8 cellular contexts compared by ENCODE assay signal in genomic region chr3:188796122-188796631, GRCh38.
A peak's percentile ranks its signal among the peaks of the same experiment; 100 is the strongest.
DNase-seq lines count a peak whose midpoint lies in the region; ATAC-seq and TF ChIP-seq lines count a peak whose summit lies in the region.

No MANE protein-coding gene starts in this region.

- peaks cover 6% of the 10 kb centered on the region for H3K4me1 ChIP-seq in mammary epithelial cell (ENCODE audit: insufficient read depth, low read length)
- peaks cover 0 to 3% of the 10 kb centered on the region in 2 donors for H3K4me1 ChIP-seq in uterus

- no TSS peak for BruUV-seq in mammary epithelial cell (replicated peaks; lab: Mats Ljungman, UMichigan)
- BruUV-seq in MCF 10A (replicated peaks; lab: Mats Ljungman, UMichigan): no TSS peak

- TF ChIP-seq POLR2A in uterus (IDR thresholded peaks at IDR 0.05): no peak

- H3K27me3 Mint-ChIP-seq in MCF 10A (ENCODE audit: insufficient read depth, unreplicated experiment): no peaks in the 10 kb centered on the region
- peaks cover 5% of the 10 kb centered on the region for H3K27me3 Mint-ChIP-seq in activated T-helper 1 cell treated with anti-CD3 and anti-CD28 coated beads, Interleukin-12 subunit alpha, Interleukin-12 subunit beta, Interleukin-2, Interleukin-4 antibody, amounts not matched to agents 30 ng/mL and 10 ng/mL and 1 ng/mL, durations not matched to agents 14 hours and 24 hours and 36 hours (ENCODE audit: insufficient read depth)

- H3K27ac ChIP-seq in mammary epithelial cell (ENCODE audit: insufficient read depth, low read depth, low read length): no peak overlapping the region
- H3K27ac ChIP-seq in uterus: peak overlapping the region; percentile 2 to 33

- H3K79me2 ChIP-seq in mammary epithelial cell (ENCODE audit: insufficient read depth, low read length): no peaks in the 10 kb centered on the region

- intact Hi-C loops in mammary epithelial cell (cut with micrococcal nuclease) (no loop called here), MCF 10A (cut with micrococcal nuclease) (no loop called here), uterus (cut with DNase I; ENCODE audit: low total_unique reads) (no loop called here)
- intact Hi-C loops in activated T-helper 1 cell treated with anti-CD3 and anti-CD28 coated beads, Interleukin-12 subunit alpha, Interleukin-12 subunit beta, Interleukin-2, Interleukin-4 antibody, amounts not matched to agents 30 ng/mL and 10 ng/mL and 1 ng/mL, durations not matched to agents 14 hours and 24 hours and 36 hours (cut with micrococcal nuclease): no loop called here

- no peaks in the 10 kb centered on the region for H3K4me1 Mint-ChIP-seq in MCF 10A (ENCODE audit: insufficient read depth, unreplicated experiment)
- H3K4me1 Mint-ChIP-seq in activated T-helper 1 cell treated with anti-CD3 and anti-CD28 coated beads, Interleukin-12 subunit alpha, Interleukin-12 subunit beta, Interleukin-2, Interleukin-4 antibody, amounts not matched to agents 30 ng/mL and 10 ng/mL and 1 ng/mL, durations not matched to agents 14 hours and 24 hours and 36 hours (ENCODE audit: low read depth): peaks cover 16% of the 10 kb centered on the region

- H3K4me3 Mint-ChIP-seq in MCF 10A (ENCODE audit: unreplicated experiment): no peak overlapping the region
- H3K4me3 Mint-ChIP-seq in activated T-helper 1 cell treated with anti-CD3 and anti-CD28 coated beads, Interleukin-12 subunit alpha, Interleukin-12 subunit beta, Interleukin-2, Interleukin-4 antibody, amounts not matched to agents 30 ng/mL and 10 ng/mL and 1 ng/mL, durations not matched to agents 14 hours and 24 hours and 36 hours: no peak overlapping the region

- H3K9ac ChIP-seq in mammary epithelial cell (ENCODE audit: insufficient read depth, low read length): no peak overlapping the region

- in situ Hi-C loops in mammary epithelial cell (cut with MboI; ENCODE audit: low sequenced_read_pairs in 2 of 2): no loop called here

- H3K4me3 ChIP-seq in mammary epithelial cell (replicated peaks in 1 of 3; ENCODE audit: insufficient read depth in 1 of 3, low read depth in 2 of 3, low read length in 3 of 3) (no peak overlapping the region), uterus (no peak overlapping the region)

- H3K36me3 Mint-ChIP-seq in MCF 10A (ENCODE audit: insufficient read depth, unreplicated experiment): peaks cover 14% of the 10 kb centered on the region
- peaks cover 7% of the 10 kb centered on the region for H3K36me3 Mint-ChIP-seq in activated T-helper 1 cell treated with anti-CD3 and anti-CD28 coated beads, Interleukin-12 subunit alpha, Interleukin-12 subunit beta, Interleukin-2, Interleukin-4 antibody, amounts not matched to agents 30 ng/mL and 10 ng/mL and 1 ng/mL, durations not matched to agents 14 hours and 24 hours and 36 hours (ENCODE audit: low read depth)

- no peaks in the 10 kb centered on the region for H3K9me3 ChIP-seq in mammary epithelial cell (replicated peaks; ENCODE audit: insufficient read depth, low read length)
- H3K9me3 ChIP-seq in uterus: no peaks in the 10 kb centered on the region

- no peak overlapping the region for H3K27ac Mint-ChIP-seq in MCF 10A (ENCODE audit: low read depth, unreplicated experiment)
- no peak overlapping the region for H3K27ac Mint-ChIP-seq in activated T-helper 1 cell treated with anti-CD3 and anti-CD28 coated beads, Interleukin-12 subunit alpha, Interleukin-12 subunit beta, Interleukin-2, Interleukin-4 antibody, amounts not matched to agents 30 ng/mL and 10 ng/mL and 1 ng/mL, durations not matched to agents 14 hours and 24 hours and 36 hours

- H3K36me3 ChIP-seq in mammary epithelial cell (ENCODE audit: insufficient read depth, low read length) (no peaks in the 10 kb centered on the region), uterus (no peaks in the 10 kb centered on the region)

- H4K20me1 ChIP-seq in mammary epithelial cell (ENCODE audit: insufficient read depth, low read length): no peaks in the 10 kb centered on the region

- TF ChIP-seq CTCF in mammary epithelial cell (conservative IDR thresholded peaks at IDR 0.05 in 1 of 2, IDR thresholded peaks at IDR 0.05 in 1 of 2; ENCODE audit: extremely low read depth in 1 of 2, insufficient read depth in 1 of 2, low read depth in 1 of 2, low read length in 2 of 2): no peak
- TF ChIP-seq CTCF in MCF 10A (IDR thresholded peaks at IDR 0.05; ENCODE audit: unreplicated experiment): no peak
- TF ChIP-seq CTCF in uterus (IDR thresholded peaks at IDR 0.05): no peak

- dilution Hi-C loops in mammary epithelial cell (cut with HindIII; ENCODE audit: low sequenced_read_pairs): no loop called here

- POLR2A ChIA-PET in MCF 10A (lab: Yijun Ruan, JAX): interaction anchor here (0.6 to 1.7 kb wide), 3 partner anchors 8 to 1065 kb away, joined by 3 to 5 read pairs (median 4); no protein-coding TSS in a partner anchor

- no peak overlapping the region for H3K4me2 ChIP-seq in mammary epithelial cell (ENCODE audit: insufficient read depth, low read depth, low read length)

- CTCF ChIA-PET in mammary epithelial cell (lab: Charles Lee; ENCODE audit: low non-redundant PET): no interaction called here
- CTCF ChIA-PET in MCF 10A (lab: Yijun Ruan, JAX): interaction anchor here (1.1 kb wide), 1 partner anchor 19 kb away, joined by 3 read pairs; no protein-coding TSS in a partner anchor

- no peak overlapping the region for H2AFZ ChIP-seq in mammary epithelial cell (ENCODE audit: low read depth, low read length)

- H3K27me3 ChIP-seq in mammary epithelial cell (ENCODE audit: insufficient read depth, low read length) (no peaks in the 10 kb centered on the region), uterus (no peaks in the 10 kb centered on the region)

- ATAC-seq in GM18868 (IDR thresholded peaks at IDR 0.05; ENCODE audit: unreplicated experiment): no peak

- 77% methylated on average over 3 of the region's 3 CpGs for WGBS in mammary epithelial cell (ENCODE audit: low coverage, missing lambda C conversion rate)

- DNase-seq in mammary epithelial cell (peak; percentile 80), MCF 10A (ENCODE audit: unreplicated experiment) (no peak), NOMO-1 treated with dmso at 0.1 percent for 144 hours (lab: John Stamatoyannopoulos, UW; ENCODE audit: unreplicated experiment) (peak; percentile 95), germinal center (ENCODE audit: low spot score) (peak; percentile 7), uterus (no peak), GOT3 (lab: John Stamatoyannopoulos, UW) (no peak)
- no peak for DNase-seq in activated T-helper 1 cell treated with anti-CD3 and anti-CD28 coated beads, Interleukin-12 subunit alpha, Interleukin-12 subunit beta, Interleukin-2, Interleukin-4 antibody, amounts not matched to agents 30 ng/mL and 10 ng/mL and 1 ng/mL, durations not matched to agents 14 hours and 24 hours and 36 hours (ENCODE audit: low spot score)

- H3K9me3 Mint-ChIP-seq in MCF 10A (ENCODE audit: unreplicated experiment): peaks cover 10% of the 10 kb centered on the region
- H3K9me3 Mint-ChIP-seq in activated T-helper 1 cell treated with anti-CD3 and anti-CD28 coated beads, Interleukin-12 subunit alpha, Interleukin-12 subunit beta, Interleukin-2, Interleukin-4 antibody, amounts not matched to agents 30 ng/mL and 10 ng/mL and 1 ng/mL, durations not matched to agents 14 hours and 24 hours and 36 hours: no peaks in the 10 kb centered on the region

Comparison
In these comparisons a context has a peak if more than half of its experiments do, and no peak if none do; other contexts are left out.
1. DNase-seq: peak in mammary epithelial cell (single experiment), NOMO-1 treated with dmso at 0.1 percent for 144 hours (single experiment) and germinal center (single experiment); none in MCF 10A (single experiment), uterus (0 of 2), GOT3 (single experiment) and activated T-helper 1 cell treated with anti-CD3 and anti-CD28 coated beads, Interleukin-12 subunit alpha, Interleukin-12 subunit beta, Interleukin-2, Interleukin-4 antibody, amounts not matched to agents 30 ng/mL and 10 ng/mL and 1 ng/mL, durations not matched to agents 14 hours and 24 hours and 36 hours (single experiment).